In the genomic region with DNA sequence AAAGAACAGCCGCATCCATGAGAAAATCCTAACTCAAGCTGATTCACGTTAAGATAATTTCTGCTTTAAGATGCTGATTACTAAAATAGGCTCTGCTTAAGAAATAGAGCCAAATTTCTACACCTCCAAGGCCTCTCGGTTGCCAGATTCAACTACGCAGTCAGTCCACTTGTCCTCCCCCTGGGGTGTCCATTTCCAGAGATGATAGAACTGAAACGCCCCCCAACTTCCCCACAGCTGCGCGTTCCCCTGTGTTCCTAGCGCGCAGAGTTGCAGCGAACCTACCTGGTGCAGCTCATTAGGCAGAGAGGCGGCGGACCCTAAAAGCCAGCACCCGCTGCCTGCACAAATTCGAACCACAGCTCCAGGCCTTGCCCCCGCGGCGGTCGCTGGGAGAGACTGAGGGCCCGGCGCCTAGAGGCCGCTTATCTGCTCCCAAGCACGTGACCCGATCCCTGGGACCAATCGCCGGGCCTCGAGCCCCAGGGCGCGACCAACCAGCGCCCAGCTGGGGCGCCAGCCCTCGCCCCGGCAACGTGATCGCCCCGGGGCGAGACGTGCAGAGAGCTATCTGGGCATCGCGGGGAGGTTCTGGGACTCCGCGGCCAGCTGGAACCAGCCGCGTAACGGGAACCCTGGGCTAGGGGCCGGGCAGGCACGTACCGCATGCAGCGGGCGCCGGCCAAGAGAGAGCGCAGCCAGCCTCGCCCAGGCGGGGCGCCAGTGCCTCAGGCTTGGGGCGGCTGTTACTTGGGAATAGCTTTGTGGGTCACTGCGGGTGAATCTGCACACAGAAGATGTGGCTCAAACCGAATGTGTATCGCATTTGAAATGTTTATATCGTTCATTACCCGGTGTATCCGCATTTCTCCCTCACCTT, we compare ENCODE assay signal across 8 cellular contexts. TPM values are rescaled to one million over a fixed set of nuclear protein-coding genes. Genes with fewer than 3 reads are reported as not detected.
DNase-seq lines count a peak whose midpoint lies in the region; ATAC-seq and TF ChIP-seq lines count a peak whose summit lies in the region.

A gene (minus strand): TSS at position 401 of the 880 bp plus-strand sequence. CDS start 102 bp downstream, at position 299.

- H3K79me2 ChIP-seq in mesendoderm (ENCODE audit: control insufficient read depth, insufficient read depth, low read length): no peaks in the 10 kb centered on the region

- H3K4me3 ChIP-seq in epithelial cell of proximal tubule (ENCODE audit: low read depth, low read length): peak within 1 kb of the TSS; percentile 65
- H3K4me3 ChIP-seq in mesendoderm (ENCODE audit: low read length): peak within 1 kb of the TSS; percentile 19

- H3K56ac ChIP-seq in mesendoderm (ENCODE audit: low read length): peak within 1 kb of the TSS; percentile 73

- no peak within 1 kb of the TSS for H2BK15ac ChIP-seq in mesendoderm (replicated peaks; ENCODE audit: low read depth)

- no peak within 1 kb of the TSS for H2BK5ac ChIP-seq in mesendoderm (ENCODE audit: low read length)

- H3K27ac ChIP-seq in mesendoderm (ENCODE audit: low read depth, low read length): no peak within 1 kb of the TSS

- H4K5ac ChIP-seq in mesendoderm (ENCODE audit: low read length): no peak within 1 kb of the TSS

- ATAC-seq in GM18499 (IDR thresholded peaks at IDR 0.05; ENCODE audit: insufficient read depth, unreplicated experiment) (peak; percentile 64), HG02970 (IDR thresholded peaks at IDR 0.05; ENCODE audit: low FRiP score, unreplicated experiment) (peak; percentile 45)

- no peak within 1 kb of the TSS for H4K8ac ChIP-seq in mesendoderm (ENCODE audit: low read depth, low read length)

- H3K36me3 ChIP-seq in mesendoderm (ENCODE audit: control insufficient read depth, insufficient read depth, low read length): no peaks in the 10 kb centered on the region

- H3K9ac ChIP-seq in mesendoderm (ENCODE audit: low read length): peak within 1 kb of the TSS; percentile 18

- peak; percentile 43 for TF ChIP-seq CTCF in epithelial cell of proximal tubule (conservative IDR thresholded peaks at IDR 0.05; ENCODE audit: low read depth, low read length)

- WGBS in mesendoderm (ENCODE audit: extremely low coverage, insufficient coverage, low lambda C conversion rate): no CpG with 5 or more reads among the region's 61 CpGs

- H3K79me1 ChIP-seq in mesendoderm (ENCODE audit: low read length): no peaks in the 10 kb centered on the region

- no peak within 1 kb of the TSS for H2AK5ac ChIP-seq in mesendoderm (ENCODE audit: low read length)

- no peaks in the 10 kb centered on the region for H3K27me3 ChIP-seq in mesendoderm (ENCODE audit: insufficient read depth, low read length, poor library complexity)

- no peak within 1 kb of the TSS for H2BK120ac ChIP-seq in mesendoderm (ENCODE audit: low read depth, low read length)

- H3K4me2 ChIP-seq in mesendoderm (ENCODE audit: low read length): peak within 1 kb of the TSS; percentile 59

- H3K23ac ChIP-seq in mesendoderm (ENCODE audit: low read length): no peak within 1 kb of the TSS

- peak; percentile 91 for DNase-seq in NCI-H345 (lab: John Stamatoyannopoulos, UW)
- DNase-seq in activated T-cell treated with anti-CD3 and anti-CD28 coated beads for 4 hours: peak; percentile 6
- DNase-seq in epithelial cell of proximal tubule (ENCODE audit: low read depth): no peak
- DNase-seq in mesendoderm: peak; percentile 86
- peak; percentile 26 for DNase-seq in stimulated activated CD8-positive, alpha-beta memory T cell treated with anti-CD3 and anti-CD28 coated beads, Interleukin-4, amount 100 ng/mL, for 24 hours (ENCODE audit: low read depth)
- DNase-seq in HT-29 (ENCODE audit: low spot score): no peak

- no peak within 1 kb of the TSS for H3K4ac ChIP-seq in mesendoderm (ENCODE audit: low read depth, low read length)

- H3K4me1 ChIP-seq in mesendoderm (ENCODE audit: control insufficient read depth, low read depth, low read length): no peaks in the 10 kb centered on the region

- H3K18ac ChIP-seq in mesendoderm (ENCODE audit: low read length): no peak within 1 kb of the TSS

RNA-seq across cellular contexts. Expression of the gene that starts here (rescaled TPM):
- total RNA-seq in epithelial cell of proximal tubule: 0.43 and 2.1 TPM in 2 replicates
- polyA plus RNA-seq in mesendoderm (2013, experiment 1 of 2): 0.42 TPM
- 0.49 TPM for polyA plus RNA-seq in mesendoderm (2013, experiment 2 of 2)
- not detected in 2 replicates for total RNA-seq in HT-29 (2014; rRNA removed; shearing (Covaris generic))

Comparison
In these comparisons a context has a peak if more than half of its experiments do, and no peak if none do; other contexts are left out.
1. DNase-seq: peak in NCI-H345 (single experiment), activated T-cell treated with anti-CD3 and anti-CD28 coated beads for 4 hours (single experiment), mesendoderm (single experiment) and stimulated activated CD8-positive, alpha-beta memory T cell treated with anti-CD3 and anti-CD28 coated beads, Interleukin-4, amount 100 ng/mL, for 24 hours (single experiment); none in epithelial cell of proximal tubule (single experiment) and HT-29 (single experiment).